9 cellular contexts compared by ENCODE assay signal in genomic region chr13:48403151-48403631, GRCh38. TPM values are rescaled to one million over a fixed set of nuclear protein-coding genes. Genes with fewer than 3 reads are reported as not detected.
A peak's percentile ranks its signal among the peaks of the same experiment; 100 is the strongest.
DNase-seq lines count a peak whose midpoint lies in the region; ATAC-seq and TF ChIP-seq lines count a peak whose summit lies in the region.
"Had no signal": no experiment of that assay in that cellular context is flagged by ENCODE, and none has a peak within 500 bp of the region (broad histone marks: within the 10 kb centered on the region; RNA-seq: fewer than 3 reads in every experiment).

No MANE protein-coding gene starts in this region.

- TF ChIP-seq EP300 in ovary (IDR thresholded peaks at IDR 0.05), result no peak

- peak overlapping the region in 20 of 21 experiments; percentile 11 to 95 (median 74) for H3K27ac ChIP-seq in skin epidermis
- peak overlapping the region in 1 of 2 donors; percentile 21 for H3K27ac ChIP-seq in ovary

- intact Hi-C loops in ovary (cut with DNase I), result loop anchor here in 1 of 4 donors (10.0 kb wide), 1 partner anchor 172 kb away; no protein-coding TSS in a partner anchor

- in situ Hi-C loops in KBM-7 (cut with MboI; ENCODE audit: low pct_unique_long_range_greater_than_20kb, low sequenced_read_pairs), result no loop called here

- TF ChIP-seq CTCF in ovary (IDR thresholded peaks at IDR 0.05), result no peak

- peaks cover 6% of the 10 kb centered on the region for H3K36me3 Mint-ChIP-seq in effector memory CD8-positive, alpha-beta T cell (ENCODE audit: insufficient read depth)

- H3K27me3 ChIP-seq in ovary, result no peaks in the 10 kb centered on the region

- no peaks in the 10 kb centered on the region for H3K9me3 ChIP-seq in ovary

- no peaks in the 10 kb centered on the region for H3K27me3 Mint-ChIP-seq in effector memory CD8-positive, alpha-beta T cell

- H3K4me1 ChIP-seq in ovary (ENCODE audit: insufficient read depth), result no peaks in the 10 kb centered on the region

- WGBS in ovary, 3 donors, result 15 to 26% (median 17%) methylated on average over 2 of the region's 2 CpGs

- H3K4me3 ChIP-seq in skin epidermis, result peak overlapping the region in 1 of 7 experiments; percentile 11
- H3K4me3 ChIP-seq in ovary, result no peak overlapping the region

- peak overlapping the region; percentile 63 to 67 for H3K4me3 Mint-ChIP-seq in effector memory CD8-positive, alpha-beta T cell

- ATAC-seq in GM19372 (IDR thresholded peaks at IDR 0.05; ENCODE audit: low read depth, unreplicated experiment) (peak; percentile 56), GM19035 (IDR thresholded peaks at IDR 0.05; ENCODE audit: unreplicated experiment) (no peak), HG02973 (IDR thresholded peaks at IDR 0.05; ENCODE audit: unreplicated experiment) (no peak)
- ATAC-seq in effector memory CD8-positive, alpha-beta T cell (replicated peaks), result peak; percentile 95

- H3K36me3 ChIP-seq in ovary, result no peaks in the 10 kb centered on the region

- H3K9me3 Mint-ChIP-seq in effector memory CD8-positive, alpha-beta T cell, result no peaks in the 10 kb centered on the region

- DNase-seq in KBM-7 (peak; percentile 73), ovary (no peak)
- peak in 2 of 3 experiments; percentile 22 to 27 for DNase-seq in effector memory CD8-positive, alpha-beta T cell
- no peak for DNase-seq in effector CD8-positive, alpha-beta T cell (lab: John Stamatoyannopoulos, UW)

- H3K27ac Mint-ChIP-seq in effector memory CD8-positive, alpha-beta T cell, result peak overlapping the region; percentile 78 to 87

- no peak for TF ChIP-seq POLR2A in ovary (IDR thresholded peaks at IDR 0.05)

- peaks cover 37 to 64% of the 10 kb centered on the region in 2 donors for H3K4me1 Mint-ChIP-seq in effector memory CD8-positive, alpha-beta T cell (ENCODE audit: low read depth in 2 of 2)

RNA-seq across cellular contexts. Expression of gene LPAR6, which starts 9.7 kb away (rescaled TPM):
- total RNA-seq in ovary, result 10 to 100 TPM in 6 of 7 donors, 1 to 10 TPM in 1; 7.7 to 25.0 (median 15.9) TPM
- 10 to 100 TPM; 20.2 to 21.3 TPM for polyA plus RNA-seq in ovary
- total RNA-seq: HT1080 had no signal

Comparison
In these comparisons a context has a peak if more than half of its experiments do, and no peak if none do; other contexts are left out.
1. ATAC-seq: peak in GM19372 (single experiment) and effector memory CD8-positive, alpha-beta T cell (single experiment); none in GM19035 (single experiment) and HG02973 (single experiment).
2. DNase-seq: peak in KBM-7 (single experiment) and effector memory CD8-positive, alpha-beta T cell (2 of 3); none in ovary (0 of 5) and effector CD8-positive, alpha-beta T cell (single experiment).